Comparison of ENCODE assay signal across 8 cellular contexts in genomic region chr5:1009359-1010180, GRCh38.
DNase-seq lines count a peak whose midpoint lies in the region; ATAC-seq, FAIRE-seq and TF ChIP-seq lines count a peak whose summit lies in the region.

No MANE protein-coding gene starts in this region.

- H3K36me3 Mint-ChIP-seq in effector memory CD8-positive, alpha-beta T cell (ENCODE audit: insufficient read depth), result peaks cover 4% of the 10 kb centered on the region

- peak overlapping the region; percentile 33 to 35 for H3K4me3 Mint-ChIP-seq in effector memory CD8-positive, alpha-beta T cell

- peaks cover 20% of the 10 kb centered on the region for H3K27me3 ChIP-seq in muscle layer of duodenum (ENCODE audit: low read depth, low read length)

- peaks cover 51 to 70% of the 10 kb centered on the region in 2 donors for H3K27me3 Mint-ChIP-seq in effector memory CD8-positive, alpha-beta T cell

- TF ChIP-seq CTCF in GM20000 (IDR thresholded peaks at IDR 0.05; ENCODE audit: extremely low read depth, missing control alignments) (no peak), D721Med (IDR thresholded peaks at IDR 0.05; ENCODE audit: insufficient read depth, missing control alignments) (no peak)

- no peak overlapping the region for H3K27ac ChIP-seq in muscle layer of duodenum (ENCODE audit: low read length)

- FAIRE-seq in D721Med (lab: Jason Lieb, UNC), result no peak

- H3K36me3 ChIP-seq in muscle layer of duodenum (ENCODE audit: control insufficient read depth in 1 of 2, insufficient read depth in 2 of 2, low read length in 2 of 2), result peaks cover 0 to 4% of the 10 kb centered on the region in 2 donors

- peaks cover 0 to 34% of the 10 kb centered on the region in 2 donors for H3K4me1 ChIP-seq in muscle layer of duodenum (ENCODE audit: control insufficient read depth in 1 of 2, insufficient read depth in 2 of 2, low read length in 2 of 2)

- ATAC-seq in effector memory CD8-positive, alpha-beta T cell (replicated peaks), result no peak
- ATAC-seq in GM21360 (IDR thresholded peaks at IDR 0.05; ENCODE audit: unreplicated experiment), result no peak

- peak; percentile 1 for DNase-seq in stimulated activated CD4-positive, alpha-beta T cell treated with anti-CD3 and anti-CD28 coated beads, Interleukin-4, amount 100 ng/mL, for 1 hour
- no peak for DNase-seq in stimulated activated CD4-positive, alpha-beta T cell treated with anti-CD3 and anti-CD28 coated beads, Interleukin-4, amount 100 ng/mL, for 24 hours
- DNase-seq in effector memory CD8-positive, alpha-beta T cell, result no peak
- no peak for DNase-seq in GM20000 (ENCODE audit: low spot score)
- no peak for DNase-seq in D721Med (ENCODE audit: insufficient read length, low spot score)
- no peak for DNase-seq in NOMO-1 treated with DMSO at 0.1 percent for 48 hours (lab: John Stamatoyannopoulos, UW; ENCODE audit: unreplicated experiment)

- peak overlapping the region; percentile 37 to 64 for H3K4me3 ChIP-seq in muscle layer of duodenum (ENCODE audit: low read depth in 1 of 2, low read length in 2 of 2)

- H3K4me1 Mint-ChIP-seq in effector memory CD8-positive, alpha-beta T cell (ENCODE audit: low read depth in 2 of 2), result peaks cover 5 to 6% of the 10 kb centered on the region in 2 donors

- H3K9me3 Mint-ChIP-seq in effector memory CD8-positive, alpha-beta T cell, result no peaks in the 10 kb centered on the region

- H3K9me3 ChIP-seq in muscle layer of duodenum (ENCODE audit: control insufficient read depth in 1 of 2, low read length in 2 of 2), result no peaks in the 10 kb centered on the region

- no peak overlapping the region for H3K27ac Mint-ChIP-seq in effector memory CD8-positive, alpha-beta T cell
